ENCODE assay signal across 22 cellular contexts in the genomic region with DNA sequence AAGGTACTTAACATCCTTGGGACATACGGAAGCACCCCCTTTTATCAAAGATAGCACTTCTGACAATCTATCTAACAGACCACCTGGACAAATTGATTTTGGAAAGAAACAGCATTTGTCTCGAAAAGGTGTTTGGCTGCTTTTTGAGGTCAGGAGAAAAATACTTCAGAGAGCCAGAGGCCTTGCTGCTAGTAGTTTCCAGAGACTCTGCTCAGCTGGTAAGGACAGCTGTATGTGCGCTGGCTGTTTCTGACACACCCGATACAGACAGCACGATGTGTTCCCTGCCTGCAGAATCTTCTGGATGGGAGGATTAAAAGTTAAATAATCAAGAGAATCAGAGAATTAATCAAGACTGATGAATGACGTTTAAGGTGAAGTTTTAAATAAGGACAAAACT. TPM values are rescaled to one million over a fixed set of nuclear protein-coding genes. Genes with fewer than 3 reads are reported as not detected.
DNase-seq lines count a peak whose midpoint lies in the region; ATAC-seq and TF ChIP-seq lines count a peak whose summit lies in the region.
"Had no signal": no experiment of that assay in that cellular context is flagged by ENCODE, and none has a peak within 500 bp of the region (broad histone marks: within the 10 kb centered on the region; RNA-seq: fewer than 3 reads in every experiment).

No MANE protein-coding gene starts in this region.

- peak overlapping the region; percentile 66 to 76 (median 72) for H3K27ac ChIP-seq in esophagus muscularis mucosa (replicated peaks in 1 of 4)
- H3K27ac ChIP-seq in right cardiac atrium (ENCODE audit: low read length): peak overlapping the region; percentile 11
- peak overlapping the region; percentile 78 for H3K27ac ChIP-seq in rectal smooth muscle tissue (ENCODE audit: low read depth, low read length)
- peak overlapping the region; percentile 6 for H3K27ac ChIP-seq in vagina
- H3K27ac ChIP-seq in Peyer's patch: no peak overlapping the region
- H3K27ac ChIP-seq: WERI-Rb-1 had no signal

- no peak for DNase-seq in esophagus muscularis mucosa (ENCODE audit: extremely low spot score)
- DNase-seq in right cardiac atrium: no peak
- no peak for DNase-seq in vagina (ENCODE audit: extremely low spot score in 2 of 2)
- no peak for DNase-seq in posterior cingulate gyrus
- DNase-seq in Peyer's patch: no peak
- DNase-seq: activated naive CD4-positive, alpha-beta T cell treated with Interleukin-2 at 50 U/mL for 16 hours; DND-41; erythroblast; glutamatergic neuron; H7; KBM-7; MV-4-11; NCI-H1930; NCI-H446 treated with DMSO at 0.1 percent for 48 hours; NK-92 treated with Interleukin-12 subunit alpha and Interleukin-12 subunit beta, amount 100 ng/mL, for 24 hours; nucleus accumbens; SK-N-SH; stimulated activated CD4-positive, alpha-beta T cell treated with anti-CD3 and anti-CD28 coated beads, Interleukin-1b, Interleukin-23, amount 100 ng/mL, for 48 hours; WERI-Rb-1 had no signal

- no peak overlapping the region for H3K9ac ChIP-seq in rectal smooth muscle tissue (ENCODE audit: low read length)
- H3K9ac ChIP-seq: SK-N-SH had no signal

- H3K27me3 ChIP-seq in esophagus muscularis mucosa: no peaks in the 10 kb centered on the region
- H3K27me3 ChIP-seq in right cardiac atrium (ENCODE audit: control insufficient read depth, insufficient read depth): no peaks in the 10 kb centered on the region
- H3K27me3 ChIP-seq in rectal smooth muscle tissue (ENCODE audit: control insufficient read depth, insufficient read depth, low read length): no peaks in the 10 kb centered on the region
- H3K27me3 ChIP-seq in vagina: no peaks in the 10 kb centered on the region
- H3K27me3 ChIP-seq in Peyer's patch: no peaks in the 10 kb centered on the region

- TF ChIP-seq POLR2A in esophagus muscularis mucosa (IDR thresholded peaks at IDR 0.05; ENCODE audit: low read depth) (no peak), vagina (IDR thresholded peaks at IDR 0.05) (no peak), Peyer's patch (IDR thresholded peaks at IDR 0.05) (no peak)

- H3K9me3 ChIP-seq in esophagus muscularis mucosa (no peaks in the 10 kb centered on the region), right cardiac atrium (ENCODE audit: control insufficient read depth, low read length) (no peaks in the 10 kb centered on the region), vagina (no peaks in the 10 kb centered on the region), Peyer's patch (no peaks in the 10 kb centered on the region)
- H3K9me3 ChIP-seq: SK-N-SH had no signal

- H3K4me3 ChIP-seq in esophagus muscularis mucosa (no peak overlapping the region), right cardiac atrium (ENCODE audit: low read length) (no peak overlapping the region), rectal smooth muscle tissue (ENCODE audit: low read length) (no peak overlapping the region), vagina (no peak overlapping the region), Peyer's patch (no peak overlapping the region)

- peak; percentile 79 to 81 for ATAC-seq in right cardiac atrium
- no peak for ATAC-seq in HG02571 (IDR thresholded peaks at IDR 0.05; ENCODE audit: unreplicated experiment)
- ATAC-seq: stimulated activated memory B cell treated with anti-CD40 and anti-IgM and Interleukin-4, amounts not matched to agents 10 μg/mL and 1 μg/mL and 100 μg/mL, for 72 hours had no signal

- no peaks in the 10 kb centered on the region for H3K36me3 ChIP-seq in esophagus muscularis mucosa
- no peaks in the 10 kb centered on the region for H3K36me3 ChIP-seq in rectal smooth muscle tissue (ENCODE audit: control insufficient read depth, insufficient read depth, low read length)
- H3K36me3 ChIP-seq in vagina: no peaks in the 10 kb centered on the region
- no peaks in the 10 kb centered on the region for H3K36me3 ChIP-seq in Peyer's patch
- H3K36me3 ChIP-seq: WERI-Rb-1 had no signal

- peaks cover 5 to 32% (median 29%) of the 10 kb centered on the region in 4 donors for H3K4me1 ChIP-seq in esophagus muscularis mucosa
- no peaks in the 10 kb centered on the region for H3K4me1 ChIP-seq in right cardiac atrium (ENCODE audit: control insufficient read depth, insufficient read depth, low read length)
- H3K4me1 ChIP-seq in rectal smooth muscle tissue (ENCODE audit: control insufficient read depth, insufficient read depth, low read length): peaks cover 13% of the 10 kb centered on the region
- H3K4me1 ChIP-seq in vagina: no peaks in the 10 kb centered on the region
- H3K4me1 ChIP-seq in Peyer's patch: no peaks in the 10 kb centered on the region

- intact Hi-C loops in esophagus muscularis mucosa (cut with DNase I): no loop called here
- intact Hi-C loops in right cardiac atrium (cut with DNase I): no loop called here
- intact Hi-C loops in vagina (cut with DNase I): no loop called here
- intact Hi-C loops in posterior cingulate gyrus (cut with DNase I): no loop called here

- TF ChIP-seq CTCF in esophagus muscularis mucosa (IDR thresholded peaks at IDR 0.05) (no peak), vagina (IDR thresholded peaks at IDR 0.05) (no peak), Peyer's patch (IDR thresholded peaks at IDR 0.05) (no peak)

- TF ChIP-seq EP300 in esophagus muscularis mucosa (IDR thresholded peaks at IDR 0.05): no peak

- 59% methylated on average over 6 of the region's 6 CpGs for WGBS in esophagus muscularis mucosa
- WGBS in right cardiac atrium: 55% methylated on average over 6 of the region's 6 CpGs

RNA-seq across cellular contexts. Expression of gene GYG1, which starts 15.6 kb away (rescaled TPM):
- total RNA-seq in esophagus muscularis mucosa (100 to 1,000 TPM; 101 to 177 (median 141) TPM), right cardiac atrium (100 to 1,000 TPM in 3 of 4 donors, 10 to 100 TPM in 1; 98.4 to 144 (median 117) TPM), vagina (45.9 TPM), Peyer's patch (10 to 100 TPM; 11.9 to 23.9 (median 12.8) TPM)
- polyA plus RNA-seq in right cardiac atrium: 123 TPM

Comparison
In these comparisons a context has a peak if more than half of its experiments do, and no peak if none do; other contexts are left out.
1. H3K27ac ChIP-seq: peak in esophagus muscularis mucosa (4 of 4), right cardiac atrium (single experiment), rectal smooth muscle tissue (single experiment) and vagina (single experiment); none in Peyer's patch (0 of 4).